Comparison of ENCODE assay signal across 2 cellular contexts in genomic region chr14:80393766-80394165, GRCh38.
TF ChIP-seq lines count a peak whose summit lies in the region.

No MANE protein-coding gene starts in this region.

TF ChIP-seq in SK-N-SH, 30 proteins besides CTCF, POLR2A, EP300 and RAD21 (continued from another document):
- TF ChIP-seq, protein P1, sequence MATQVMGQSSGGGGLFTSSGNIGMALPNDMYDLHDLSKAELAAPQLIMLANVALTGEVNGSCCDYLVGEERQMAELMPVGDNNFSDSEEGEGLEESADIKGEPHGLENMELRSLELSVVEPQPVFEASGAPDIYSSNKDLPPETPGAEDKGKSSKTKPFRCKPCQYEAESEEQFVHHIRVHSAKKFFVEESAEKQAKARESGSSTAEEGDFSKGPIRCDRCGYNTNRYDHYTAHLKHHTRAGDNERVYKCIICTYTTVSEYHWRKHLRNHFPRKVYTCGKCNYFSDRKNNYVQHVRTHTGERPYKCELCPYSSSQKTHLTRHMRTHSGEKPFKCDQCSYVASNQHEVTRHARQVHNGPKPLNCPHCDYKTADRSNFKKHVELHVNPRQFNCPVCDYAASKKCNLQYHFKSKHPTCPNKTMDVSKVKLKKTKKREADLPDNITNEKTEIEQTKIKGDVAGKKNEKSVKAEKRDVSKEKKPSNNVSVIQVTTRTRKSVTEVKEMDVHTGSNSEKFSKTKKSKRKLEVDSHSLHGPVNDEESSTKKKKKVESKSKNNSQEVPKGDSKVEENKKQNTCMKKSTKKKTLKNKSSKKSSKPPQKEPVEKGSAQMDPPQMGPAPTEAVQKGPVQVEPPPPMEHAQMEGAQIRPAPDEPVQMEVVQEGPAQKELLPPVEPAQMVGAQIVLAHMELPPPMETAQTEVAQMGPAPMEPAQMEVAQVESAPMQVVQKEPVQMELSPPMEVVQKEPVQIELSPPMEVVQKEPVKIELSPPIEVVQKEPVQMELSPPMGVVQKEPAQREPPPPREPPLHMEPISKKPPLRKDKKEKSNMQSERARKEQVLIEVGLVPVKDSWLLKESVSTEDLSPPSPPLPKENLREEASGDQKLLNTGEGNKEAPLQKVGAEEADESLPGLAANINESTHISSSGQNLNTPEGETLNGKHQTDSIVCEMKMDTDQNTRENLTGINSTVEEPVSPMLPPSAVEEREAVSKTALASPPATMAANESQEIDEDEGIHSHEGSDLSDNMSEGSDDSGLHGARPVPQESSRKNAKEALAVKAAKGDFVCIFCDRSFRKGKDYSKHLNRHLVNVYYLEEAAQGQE (IDR thresholded peaks at IDR 0.05; ENCODE audit: low read depth, low read length) = no peak
- TF ChIP-seq NRF1 (IDR thresholded peaks at IDR 0.05; ENCODE audit: low read depth, low read length) = no peak
- no peak for TF ChIP-seq RXRA (IDR thresholded peaks at IDR 0.05; ENCODE audit: borderline replicate concordance, low read depth)
- TF ChIP-seq USF1 (IDR thresholded peaks at IDR 0.05; ENCODE audit: borderline replicate concordance, low read depth) = no peak
- TF ChIP-seq JUND (IDR thresholded peaks at IDR 0.05) = no peak
- no peak for TF ChIP-seq SIN3A (IDR thresholded peaks at IDR 0.05; ENCODE audit: borderline replicate concordance, low read depth, low read length)
- TF ChIP-seq TAF1 (IDR thresholded peaks at IDR 0.05; ENCODE audit: borderline replicate concordance, low read depth, low read length) = no peak
- TF ChIP-seq FOXM1 (IDR thresholded peaks at IDR 0.05; ENCODE audit: low read depth) = no peak
- TF ChIP-seq FOSL2 (IDR thresholded peaks at IDR 0.05; ENCODE audit: borderline replicate concordance, low read depth) = no peak
- no peak for TF ChIP-seq EZH2phosphoT487 (IDR thresholded peaks at IDR 0.05; ENCODE audit: borderline replicate concordance, low read depth)

TF ChIP-seq in SK-N-SH treated with all-trans-retinoic acid at 6 μM for 48 hours, 23 proteins besides CTCF, POLR2A, EP300 and RAD21 (continued from another document):
- no peak for TF ChIP-seq BACH2 (CRISPR knock-in tag; IDR thresholded peaks at IDR 0.05; ENCODE audit: borderline replicate concordance)
